Comparison of ENCODE assay signal across 21 cellular contexts in the genomic region with DNA sequence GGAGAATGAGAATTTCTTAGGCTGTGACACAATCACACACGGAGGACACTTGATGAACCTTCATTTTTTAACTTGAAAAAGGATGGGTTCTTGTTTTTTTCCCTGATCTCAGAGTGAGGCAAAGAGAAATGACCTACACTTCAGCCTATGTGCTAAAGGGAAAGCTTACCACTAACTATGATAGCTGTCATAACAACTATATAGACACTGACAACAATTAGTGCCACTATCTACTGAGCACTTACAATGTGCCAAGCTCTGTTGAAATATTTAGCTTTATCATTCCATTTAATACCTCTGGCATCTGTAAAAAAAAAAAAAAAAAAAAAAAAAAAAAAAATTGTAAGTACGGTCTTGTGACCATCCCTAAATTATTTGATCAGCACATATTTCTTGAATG.
"Had no signal": no experiment of that assay in that cellular context is flagged by ENCODE, and none has a peak within 500 bp of the region (broad histone marks: within the 10 kb centered on the region; RNA-seq: fewer than 3 reads in every experiment).

No MANE protein-coding gene starts in this region.

- H3K27ac ChIP-seq: coronary artery, dorsolateral prefrontal cortex, esophagus muscularis mucosa, foreskin keratinocyte, gastroesophageal sphincter, hepatocyte, left lung had no signal

- H3K27me3 ChIP-seq: dorsolateral prefrontal cortex, esophagus muscularis mucosa, foreskin keratinocyte, gastroesophageal sphincter, hepatocyte, left lung had no signal

- H3K4me1 ChIP-seq: foreskin keratinocyte, gastroesophageal sphincter had no signal

- DNase-seq: dermis blood vessel endothelial cell; dorsolateral prefrontal cortex; effector CD4-positive, alpha-beta T cell; effector memory CD4-positive, alpha-beta T cell; foreskin keratinocyte; head of caudate nucleus; hypothalamus; immature natural killer cell; islet precursor cell; kidney; kidney glomerular epithelial cell; left lung; mammary epithelial cell; mesendoderm; midbrain; naive thymus-derived CD4-positive, alpha-beta T cell had no signal

- ATAC-seq: foreskin keratinocyte; gastroesophageal sphincter; left lung; naive thymus-derived CD4-positive, alpha-beta T cell had no signal

- H3K36me3 ChIP-seq: esophagus muscularis mucosa, gastroesophageal sphincter, left lung had no signal

- H3K9me3 ChIP-seq: esophagus muscularis mucosa, gastroesophageal sphincter, left lung had no signal

- H3K4me3 ChIP-seq: coronary artery, dorsolateral prefrontal cortex, esophagus muscularis mucosa, gastroesophageal sphincter, hepatocyte, left lung, lung had no signal
